ENCODE assay signal across 8 cellular contexts in genomic region chr1:9292361-9293240, GRCh38. TPM values are rescaled to one million over a fixed set of nuclear protein-coding genes. Genes with fewer than 3 reads are reported as not detected.
DNase-seq lines count a peak whose midpoint lies in the region; ATAC-seq and TF ChIP-seq lines count a peak whose summit lies in the region.

Gene SPSB1 (plus strand): TSS chr1:9292894. CDS start chr1:9355892, 62,998 bp downstream.

- WGBS in transverse colon (ENCODE audit: low coverage in 1 of 2), 2 donors, result 5% methylated on average over 45 of the region's 119 CpGs; no CpG with 5 or more reads in 1 of the 2 donors

- H3K36me3 ChIP-seq in transverse colon, result no peaks in the 10 kb centered on the region

- H3K27ac ChIP-seq in transverse colon, result peak within 1 kb of the TSS; percentile 94 to 96 (median 96)

- peak within 1 kb of the TSS; percentile 4 for H3K27ac Mint-ChIP-seq in activated naive CD4-positive, alpha-beta T cell treated with anti-CD3 and anti-CD28 coated beads, Interleukin-2, amount 50 U/mL, for 24 hours
- peak within 1 kb of the TSS; percentile 59 for H3K27ac Mint-ChIP-seq in glutamatergic neuron (ENCODE audit: unreplicated experiment)

- no peaks in the 10 kb centered on the region for H3K27me3 Mint-ChIP-seq in activated naive CD4-positive, alpha-beta T cell treated with anti-CD3 and anti-CD28 coated beads, Interleukin-2, amount 50 U/mL, for 24 hours
- H3K27me3 Mint-ChIP-seq in glutamatergic neuron (ENCODE audit: unreplicated experiment), result peaks cover 12% of the 10 kb centered on the region

- H3K4me1 Mint-ChIP-seq in activated naive CD4-positive, alpha-beta T cell treated with anti-CD3 and anti-CD28 coated beads, Interleukin-2, amount 50 U/mL, for 24 hours, result peaks cover 24% of the 10 kb centered on the region
- peaks cover 37% of the 10 kb centered on the region for H3K4me1 Mint-ChIP-seq in glutamatergic neuron (ENCODE audit: low read depth, unreplicated experiment)

- H3K9me3 Mint-ChIP-seq in activated naive CD4-positive, alpha-beta T cell treated with anti-CD3 and anti-CD28 coated beads, Interleukin-2, amount 50 U/mL, for 24 hours, result no peaks in the 10 kb centered on the region
- peaks cover 6% of the 10 kb centered on the region for H3K9me3 Mint-ChIP-seq in glutamatergic neuron (ENCODE audit: unreplicated experiment)

- peak; percentile 56 for DNase-seq in GDM1 (lab: John Stamatoyannopoulos, UW)
- DNase-seq in HT1080 (ENCODE audit: low read depth), result peak; percentile 47
- peak; percentile 69 for DNase-seq in SK-MEL-5 (ENCODE audit: low read depth, low spot score)
- peak; percentile 79 for DNase-seq in glutamatergic neuron
- peak; percentile 60 for DNase-seq in occipital lobe (lab: John Stamatoyannopoulos, UW)
- peak; percentile 88 for DNase-seq in transverse colon

- H3K9me3 ChIP-seq in transverse colon, result peaks cover 9 to 10% of the 10 kb centered on the region in 2 donors

- peak within 1 kb of the TSS; percentile 59 to 99 (median 82) for H3K4me3 ChIP-seq in transverse colon

- H3K27me3 ChIP-seq in transverse colon, result no peaks in the 10 kb centered on the region

- TF ChIP-seq CTCF in glutamatergic neuron (IDR thresholded peaks at IDR 0.05; ENCODE audit: partially characterized antibody, unreplicated experiment) (no peak), transverse colon (IDR thresholded peaks at IDR 0.05) (peak in 2 of 5 experiments; percentile 8 to 16)

- TF ChIP-seq POLR2A in transverse colon (IDR thresholded peaks at IDR 0.05), result peak; percentile 73

- H3K36me3 Mint-ChIP-seq in activated naive CD4-positive, alpha-beta T cell treated with anti-CD3 and anti-CD28 coated beads, Interleukin-2, amount 50 U/mL, for 24 hours, result peaks cover 2% of the 10 kb centered on the region
- H3K36me3 Mint-ChIP-seq in glutamatergic neuron (ENCODE audit: unreplicated experiment), result peaks cover 12% of the 10 kb centered on the region

- peak within 1 kb of the TSS; percentile 53 for H3K4me3 Mint-ChIP-seq in activated naive CD4-positive, alpha-beta T cell treated with anti-CD3 and anti-CD28 coated beads, Interleukin-2, amount 50 U/mL, for 24 hours
- peak within 1 kb of the TSS; percentile 78 for H3K4me3 Mint-ChIP-seq in glutamatergic neuron (ENCODE audit: unreplicated experiment)

- H3K4me1 ChIP-seq in transverse colon, result peaks cover 20 to 44% (median 30%) of the 10 kb centered on the region in 4 donors

- in situ Hi-C loops in SK-MEL-5 (cut with HindIII; ENCODE audit: low pct_unique_long_range_greater_than_20kb, low sequenced_read_pairs) (no loop called here), transverse colon (cut with MboI; ENCODE audit: low pct_ligation_motif_present in 1 of 4, low pct_unique_long_range_greater_than_20kb in 1 of 4, low sequenced_read_pairs in 3 of 4) (loop anchor here in 1 of 4 donors (25.0 kb wide), 1 partner anchor 170 kb away; no protein-coding TSS in a partner anchor)

- intact Hi-C loops in transverse colon (cut with DNase I; ENCODE audit: low total_unique reads), result loop anchor here (5.0 to 10.0 kb wide), 2 partner anchors 82 to 160 kb away; no protein-coding TSS in a partner anchor

- ATAC-seq in GM19455 (IDR thresholded peaks at IDR 0.05; ENCODE audit: unreplicated experiment), result no peak

- TF ChIP-seq EP300 in transverse colon (IDR thresholded peaks at IDR 0.05; ENCODE audit: low read depth), result no peak

RNA-seq across cellular contexts. Expression of gene SPSB1, which starts in this region (rescaled TPM):
- total RNA-seq in HT1080 (2014; rRNA removed; shearing (Covaris generic)), result 14.4 and 18.3 TPM in 2 replicates
- polyA plus RNA-seq in HT1080 (2015; cell fraction: cytosol; rRNA removed), result 13.9 and 16.0 TPM in 2 replicates
- 7.8 and 13.6 TPM in 2 replicates for polyA plus RNA-seq in HT1080 (2015; cell fraction: nucleus; rRNA removed)
- total RNA-seq in SK-MEL-5 (2014; rRNA removed; shearing (Covaris generic)), result 33.4 and 36.1 TPM in 2 replicates
- 61.1 and 78.2 TPM in 2 replicates for polyA plus RNA-seq in SK-MEL-5 (2015; cell fraction: cytosol; rRNA removed)
- 17.4 and 18.0 TPM in 2 replicates for polyA plus RNA-seq in SK-MEL-5 (2015; cell fraction: nucleus; rRNA removed)
- 78.6 TPM for total RNA-seq in glutamatergic neuron (ENCODE audit: unreplicated experiment)
- total RNA-seq in occipital lobe, result 2.3 TPM
- 10 to 100 TPM; 40.0 to 82.1 (median 52.6) TPM for total RNA-seq in transverse colon
